24 cellular contexts compared by ENCODE assay signal in the genomic region with DNA sequence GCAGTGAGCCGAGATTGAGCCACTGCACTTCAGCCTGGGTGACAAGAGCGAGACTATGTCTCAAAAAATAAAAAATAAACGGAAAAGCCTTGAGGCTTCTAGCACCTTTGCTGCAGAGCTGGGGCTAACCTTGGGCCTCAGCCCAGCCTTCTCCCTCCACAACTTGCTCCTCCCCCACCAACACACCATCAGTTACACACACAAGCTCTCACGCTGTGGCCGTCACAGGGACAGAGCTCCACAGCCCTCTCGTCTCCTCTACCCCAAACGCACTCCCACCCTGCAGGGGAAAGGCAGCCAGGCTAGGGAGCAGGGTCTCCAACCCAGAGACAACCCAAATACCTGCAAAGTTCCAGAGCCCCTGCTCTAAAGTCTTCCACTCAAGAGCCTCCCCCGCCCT. TPM values are rescaled to one million over a fixed set of nuclear protein-coding genes. Genes with fewer than 3 reads are reported as not detected.
A peak's percentile ranks its signal among the peaks of the same experiment; 100 is the strongest.
DNase-seq lines count a peak whose midpoint lies in the region; ATAC-seq, FAIRE-seq and TF ChIP-seq lines count a peak whose summit lies in the region.
"Had no signal": no experiment of that assay in that cellular context is flagged by ENCODE, and none has a peak within 500 bp of the region (broad histone marks: within the 10 kb centered on the region; RNA-seq: fewer than 3 reads in every experiment).

No MANE protein-coding gene starts in this region.

- no peak overlapping the region for H3K23ac ChIP-seq in H1 (ENCODE audit: insufficient read length)
- no peak overlapping the region for H3K23ac ChIP-seq in neuronal stem cell (ENCODE audit: low read depth, low read length, poor library complexity)

- H3K79me1 ChIP-seq in H1 (ENCODE audit: low read depth, low read length), result no peaks in the 10 kb centered on the region
- H3K79me1 ChIP-seq in neuronal stem cell (ENCODE audit: low read depth, low read length), result peaks cover 4% of the 10 kb centered on the region

- 0 out of 2 replicates have a peak overlapping the region, but pooled peaks have one; percentile 80 for H2BK20ac ChIP-seq in H1 (ENCODE audit: low read length)

- CTCF ChIA-PET in Panc1 (lab: Charles Lee), result no interaction called here
- CTCF ChIA-PET in H1 (lab: Charles Lee; ENCODE audit: partially characterized antibody), result interaction anchor here (0.6 to 20.7 kb wide), 12 partner anchors 6 to 896 kb away, joined by 3 to 221 read pairs (median 10); no protein-coding TSS in a partner anchor

- peak overlapping the region; percentile 33; the same call in 1 of the 2 replicates for H2BK12ac ChIP-seq in H1 (ENCODE audit: low read depth, low read length)
- H2BK12ac ChIP-seq in neuronal stem cell (ENCODE audit: low read length), result no peak overlapping the region

- H2BK5ac ChIP-seq in H1 (ENCODE audit: low read depth, low read length) (peak overlapping the region; percentile 49; the same call in 1 of the 2 replicates), neuronal stem cell (ENCODE audit: low read length) (peak overlapping the region; percentile 27)

- H3K56ac ChIP-seq in H1 (replicated peaks; ENCODE audit: insufficient read length, low read depth, low read length), result no peak overlapping the region

- H3K27me3 ChIP-seq in BLaER1, result no peaks in the 10 kb centered on the region
- no peaks in the 10 kb centered on the region for H3K27me3 ChIP-seq in Panc1 (ENCODE audit: control insufficient read depth, insufficient read depth, low read length)
- H3K27me3 ChIP-seq in H1 (replicated peaks in 1 of 4; ENCODE audit: control insufficient read depth in 3 of 4, extremely low read depth in 1 of 4, insufficient read depth in 3 of 4, low read length in 3 of 4), result peaks cover 0 to 12% (median 4%) of the 10 kb centered on the region in 4 experiments; a peak in 4 of 7 replicates
- peaks cover 0 to 2% (median 0%) of the 10 kb centered on the region in 3 experiments for H3K27me3 ChIP-seq in neuronal stem cell (ENCODE audit: control insufficient read depth in 3 of 3, insufficient read depth in 3 of 3, low read depth in 1 of 3, low read length in 3 of 3)
- H3K27me3 ChIP-seq: brain microvascular endothelial cell had no signal

- TF ChIP-seq CTCF in Panc1 (IDR thresholded peaks at IDR 0.05), result no peak
- no peak for TF ChIP-seq CTCF in H1 (IDR thresholded peaks at IDR 0.05; ENCODE audit: control extremely low read depth in 1 of 3, insufficient read depth in 1 of 3, low read depth in 1 of 3, low read length in 3 of 3)

- peak overlapping the region; percentile 68 for H4K91ac ChIP-seq in H1 (replicated peaks; ENCODE audit: insufficient read length, low read length)
- peak overlapping the region; percentile 68 for H4K91ac ChIP-seq in neuronal stem cell (ENCODE audit: low read depth, low read length, poor library complexity)

- peak overlapping the region; percentile 52 for H3K4me3 ChIP-seq in BLaER1
- no peak overlapping the region for H3K4me3 ChIP-seq in Panc1 (ENCODE audit: low read depth in 2 of 2, low read length in 2 of 2)
- no peak overlapping the region for H3K4me3 ChIP-seq in H1 (ENCODE audit: extremely low read depth in 1 of 4, insufficient read depth in 2 of 4, low read depth in 3 of 4, low read length in 4 of 4)
- no peak overlapping the region for H3K4me3 ChIP-seq in neuronal stem cell (ENCODE audit: low read length in 2 of 2)

- intact Hi-C loops in Panc1 (cut with micrococcal nuclease; ENCODE audit: unreplicated experiment), result no loop called here

- BruUV-seq in Panc1 (replicated peaks; lab: Mats Ljungman, UMichigan), result no TSS peak

- H3K9me3 ChIP-seq in BLaER1, result no peaks in the 10 kb centered on the region
- no peaks in the 10 kb centered on the region for H3K9me3 ChIP-seq in Panc1 (ENCODE audit: control insufficient read depth, insufficient read depth, low read depth, low read length)
- H3K9me3 ChIP-seq in H1 (ENCODE audit: insufficient read depth in 2 of 2, low read depth in 1 of 2, low read length in 1 of 2), result no peaks in the 10 kb centered on the region
- peaks cover 0 to 2% of the 10 kb centered on the region in 2 donors for H3K9me3 ChIP-seq in neuronal stem cell (replicated peaks in 1 of 2; ENCODE audit: control insufficient read depth in 2 of 2, insufficient read depth in 1 of 2, low read depth in 1 of 2, low read length in 2 of 2)

- H2AK5ac ChIP-seq in H1 (ENCODE audit: low read depth, low read length) (peak overlapping the region; percentile 89; the same call in 1 of the 2 replicates), neuronal stem cell (ENCODE audit: low read depth, low read length) (peak overlapping the region; percentile 38)

- FAIRE-seq in H1 (lab: Jason Lieb, UNC), result no peak
- FAIRE-seq: A204.1 had no signal

- POLR2A ChIA-PET in Panc1 (lab: Charles Lee), result interaction anchor here (0.6 kb wide), 1 partner anchor 80 kb away, joined by 11 read pairs; no protein-coding TSS in a partner anchor
- POLR2A ChIA-PET in H1 (lab: Charles Lee; ENCODE audit: partially characterized antibody), result interaction anchor here (0.8 to 32.5 kb wide), 4 partner anchors 9 to 126 kb away, joined by 3 to 672 read pairs (median 10); partner anchors contain the start of genes SRSF1 and VEZF1

- H2BK15ac ChIP-seq in H1 (ENCODE audit: low read length) (peak overlapping the region; percentile 92; the same call in 1 of the 2 replicates), neuronal stem cell (ENCODE audit: low read length) (no peak overlapping the region)

- no peak for TF ChIP-seq EP300 in H1 (IDR thresholded peaks at IDR 0.05; ENCODE audit: borderline replicate concordance in 1 of 2, low read depth in 2 of 2, low read length in 2 of 2)

- H3K4ac ChIP-seq in H1 (replicated peaks; ENCODE audit: insufficient read length, low read depth, low read length) (peak overlapping the region; percentile 16), neuronal stem cell (ENCODE audit: low read length) (peak overlapping the region; percentile 55)

- TF ChIP-seq POLR2A in H1 (IDR thresholded peaks at IDR 0.05; ENCODE audit: control extremely low read depth in 1 of 2, low read depth in 2 of 2, low read length in 2 of 2), result no peak

- no peaks in the 10 kb centered on the region for H3K79me2 ChIP-seq in H1 (ENCODE audit: control insufficient read depth in 1 of 2, insufficient read depth in 2 of 2, low read length in 2 of 2)

- H4K8ac ChIP-seq in H1 (ENCODE audit: extremely low read depth, insufficient read depth, low read length) (no peak overlapping the region), neuronal stem cell (ENCODE audit: low read depth, low read length) (no peak overlapping the region)

- no peak for ATAC-seq in Panc1
- no peak for ATAC-seq in HG02973 (IDR thresholded peaks at IDR 0.05; ENCODE audit: unreplicated experiment)
- ATAC-seq in stimulated activated effector memory CD8-positive, alpha-beta T cell treated with anti-CD3 and anti-CD28 coated beads, Interleukin-12 subunit alpha, Interleukin-12 subunit beta, amount 100 ng/mL, for 72 hours, result no peak
- ATAC-seq: activated CD4-positive, alpha-beta T cell treated with anti-CD3 and anti-CD28 coated beads for 36 hours; Right ventricle myocardium inferior; sciatic nerve; SK-N-SH treated with all-trans-retinoic acid at 6 μM for 48 hours; stimulated activated naive B cell treated with anti-CD40 and anti-IgM and Interleukin-4, amounts not matched to agents 10 μg/mL and 1 μg/mL and 100 μg/mL, for 72 hours; T-helper 17 cell had no signal

- no peaks in the 10 kb centered on the region for H3K9me3 Mint-ChIP-seq in stimulated activated effector memory CD8-positive, alpha-beta T cell treated with anti-CD3 and anti-CD28 coated beads, Interleukin-12 subunit alpha, Interleukin-12 subunit beta, amount 100 ng/mL, for 72 hours
- H3K9me3 Mint-ChIP-seq: stimulated activated naive B cell treated with anti-CD40 and anti-IgM and Interleukin-4, amounts not matched to agents 10 μg/mL and 1 μg/mL and 100 μg/mL, for 72 hours had no signal

- H3K4me2 ChIP-seq in BLaER1 (peak overlapping the region; percentile 96), H1 (ENCODE audit: insufficient read depth in 1 of 2, low read depth in 2 of 2, low read length in 2 of 2) (no peak overlapping the region), neuronal stem cell (ENCODE audit: insufficient read depth, low read length, poor library complexity, severe bottlenecking) (no peak overlapping the region)

- no peak overlapping the region for H2BK120ac ChIP-seq in H1 (replicated peaks; ENCODE audit: low read depth, low read length)
- H2BK120ac ChIP-seq in neuronal stem cell (ENCODE audit: low read depth, low read length), result no peak overlapping the region

- H3K36me3 ChIP-seq in BLaER1 (no peaks in the 10 kb centered on the region), Panc1 (ENCODE audit: control insufficient read depth, insufficient read depth, low read length) (peaks cover 3% of the 10 kb centered on the region; the same call in 1 of the 2 replicates), H1 (ENCODE audit: control insufficient read depth in 2 of 4, insufficient read depth in 4 of 4, low read length in 3 of 4) (no peaks in the 10 kb centered on the region; a peak in 1 of 8 replicates), neuronal stem cell (replicated peaks in 1 of 2; ENCODE audit: control insufficient read depth in 2 of 2, insufficient read depth in 2 of 2, low read length in 2 of 2) (peaks cover 17 to 86% of the 10 kb centered on the region in 2 donors)

- H3K14ac ChIP-seq in H1 (ENCODE audit: insufficient read length) (no peak overlapping the region), neuronal stem cell (ENCODE audit: low read length) (no peak overlapping the region)

- H4K20me1 ChIP-seq in BLaER1, result no peaks in the 10 kb centered on the region
- H4K20me1 ChIP-seq in H1 (replicated peaks in 1 of 2; ENCODE audit: control insufficient read depth in 1 of 2, insufficient read depth in 2 of 2, low read length in 2 of 2), result no peaks in the 10 kb centered on the region

- DNase-seq in Panc1 (ENCODE audit: low read depth, low spot score) (no peak), H1 (ENCODE audit: low read depth in 1 of 2, low spot score in 2 of 2) (no peak), neuronal stem cell (ENCODE audit: low spot score) (no peak), NCI-H2171 treated with DMSO at 0.1 percent for 48 hours (lab: John Stamatoyannopoulos, UW) (no peak), NCI-H748 treated with DMSO at 0.1 percent for 48 hours (lab: John Stamatoyannopoulos, UW) (no peak)
- DNase-seq in stimulated activated effector memory CD8-positive, alpha-beta T cell treated with anti-CD3 and anti-CD28 coated beads, Interleukin-12 subunit alpha, Interleukin-12 subunit beta, amount 100 ng/mL, for 72 hours (ENCODE audit: low spot score in 2 of 2), result no peak
- DNase-seq: activated CD4-positive, alpha-beta T cell treated with anti-CD3 and anti-CD28 coated beads for 36 hours; activated naive CD4-positive, alpha-beta T cell; activated T-cell treated with anti-CD3 and anti-CD28 coated beads, Interleukin-2, amount 50 U/mL, for 48 hours; AML-193; brain microvascular endothelial cell; islet precursor cell; Karpas-422; NCI-H1436; NCI-H774; stimulated activated CD4-positive, alpha-beta T cell treated with anti-CD3 and anti-CD28 coated beads, Interleukin-4, amount 100 ng/mL, for 4 hours; stimulated activated naive B cell treated with anti-CD40 and anti-IgM and Interleukin-4, amounts not matched to agents 10 μg/mL and 1 μg/mL and 100 μg/mL, for 72 hours; T-helper 17 cell had no signal

- H3K23me2 ChIP-seq in H1 (ENCODE audit: low read depth, low read length), result peaks cover 2% of the 10 kb centered on the region; the same call in 1 of the 2 replicates

- H3K36me3 Mint-ChIP-seq in stimulated activated effector memory CD8-positive, alpha-beta T cell treated with anti-CD3 and anti-CD28 coated beads, Interleukin-12 subunit alpha, Interleukin-12 subunit beta, amount 100 ng/mL, for 72 hours, result no peaks in the 10 kb centered on the region
- H3K36me3 Mint-ChIP-seq: stimulated activated naive B cell treated with anti-CD40 and anti-IgM and Interleukin-4, amounts not matched to agents 10 μg/mL and 1 μg/mL and 100 μg/mL, for 72 hours had no signal

- H3K4me1 ChIP-seq in BLaER1 (peaks cover 95% of the 10 kb centered on the region), Panc1 (ENCODE audit: control insufficient read depth, insufficient read depth, low read length) (peaks cover 72% of the 10 kb centered on the region), H1 (replicated peaks in 1 of 4; ENCODE audit: control insufficient read depth in 3 of 4, insufficient read depth in 4 of 4, low read length in 3 of 4) (peaks cover 9 to 45% (median 38%) of the 10 kb centered on the region in 4 experiments), neuronal stem cell (ENCODE audit: control insufficient read depth in 2 of 2, insufficient read depth in 1 of 2, low read depth in 1 of 2, low read length in 2 of 2) (peaks cover 38 to 49% of the 10 kb centered on the region in 2 donors)

- peak overlapping the region; percentile 99 for H3K27ac ChIP-seq in BLaER1
- H3K27ac ChIP-seq in Panc1 (ENCODE audit: low read length), result peak overlapping the region; percentile 18; the same call in 1 of the 2 replicates
- H3K27ac ChIP-seq in H1 (ENCODE audit: low read depth, low read length), result no peak overlapping the region
- H3K27ac ChIP-seq in neuronal stem cell (replicated peaks; ENCODE audit: low read length), result no peak overlapping the region
- H3K27ac ChIP-seq: brain microvascular endothelial cell had no signal

- WGBS in H1 (ENCODE audit: extremely low coverage in 1 of 2, insufficient coverage in 1 of 2, insufficient read length in 1 of 2, insufficient replicate concordance in 2 of 2, low coverage in 1 of 2, low lambda C conversion rate in 2 of 2, missing lambda C conversion rate in 1 of 2), 2 experiments, result 86% methylated on average over 8 of the region's 8 CpGs; no CpG with 5 or more reads in 1 of the 2 experiments
- no CpG with 5 or more reads among the region's 8 CpGs for WGBS in neuronal stem cell (ENCODE audit: extremely low coverage in 2 of 2, insufficient read length in 2 of 2, insufficient replicate concordance in 1 of 2), 2 donors

- H3K18ac ChIP-seq in H1 (ENCODE audit: extremely low read depth, low read length), result no peak overlapping the region
- peak overlapping the region; percentile 11 for H3K18ac ChIP-seq in neuronal stem cell (ENCODE audit: low read length)

- no peak overlapping the region for H3K27ac Mint-ChIP-seq in stimulated activated effector memory CD8-positive, alpha-beta T cell treated with anti-CD3 and anti-CD28 coated beads, Interleukin-12 subunit alpha, Interleukin-12 subunit beta, amount 100 ng/mL, for 72 hours
- H3K27ac Mint-ChIP-seq: activated CD4-positive, alpha-beta T cell treated with anti-CD3 and anti-CD28 coated beads for 36 hours; stimulated activated naive B cell treated with anti-CD40 and anti-IgM and Interleukin-4, amounts not matched to agents 10 μg/mL and 1 μg/mL and 100 μg/mL, for 72 hours; T-helper 17 cell had no signal

- in situ Hi-C loops in Panc1 (cut with HindIII; ENCODE audit: low pct_unique_long_range_greater_than_20kb, low sequenced_read_pairs), result no loop called here

- H2AFZ ChIP-seq in H1 (ENCODE audit: low read length), result no peak overlapping the region
- H2AFZ ChIP-seq in neuronal stem cell (ENCODE audit: low read length), result no peak overlapping the region

- no peak overlapping the region for H3K4me3 Mint-ChIP-seq in stimulated activated effector memory CD8-positive, alpha-beta T cell treated with anti-CD3 and anti-CD28 coated beads, Interleukin-12 subunit alpha, Interleukin-12 subunit beta, amount 100 ng/mL, for 72 hours
- H3K4me3 Mint-ChIP-seq: activated CD4-positive, alpha-beta T cell treated with anti-CD3 and anti-CD28 coated beads for 36 hours; stimulated activated naive B cell treated with anti-CD40 and anti-IgM and Interleukin-4, amounts not matched to agents 10 μg/mL and 1 μg/mL and 100 μg/mL, for 72 hours; T-helper 17 cell had no signal

- no peak for TF ChIP-seq RAD21 in H1 (IDR thresholded peaks at IDR 0.05 in 1 of 2, conservative IDR thresholded peaks at IDR 0.05 in 1 of 2; ENCODE audit: low read depth in 2 of 2, low read length in 2 of 2)

- H3K4me1 Mint-ChIP-seq in stimulated activated effector memory CD8-positive, alpha-beta T cell treated with anti-CD3 and anti-CD28 coated beads, Interleukin-12 subunit alpha, Interleukin-12 subunit beta, amount 100 ng/mL, for 72 hours, result peaks cover 12% of the 10 kb centered on the region

- peak overlapping the region; percentile 86 for H3K9ac ChIP-seq in BLaER1
- H3K9ac ChIP-seq in H1 (replicated peaks in 1 of 4; ENCODE audit: extremely low read depth in 1 of 4, low read depth in 3 of 4, low read length in 3 of 4), result no peak overlapping the region
- peak overlapping the region; percentile 74 for H3K9ac ChIP-seq in neuronal stem cell (ENCODE audit: low read depth, low read length, poor library complexity)

- H4K5ac ChIP-seq in H1 (ENCODE audit: insufficient read length, low read depth, low read length), result no peak overlapping the region

RNA-seq across cellular contexts. Expression of gene MRPS23, which starts 22.0 kb away (rescaled TPM):
- total RNA-seq in Panc1 (2021; ENCODE audit: unreplicated experiment), result 85.4 TPM
- polyA plus RNA-seq in Panc1 (2012; ENCODE audit: insufficient read length), result 76.8 TPM
- total RNA-seq in H1 (2021; fragmentation: NEBNext Ultra II Directional; extraction: Animal tissue kit (Norgen Biotek cat#: 25700)), result 60.4 and 73.4 TPM in 2 replicates
- 32.9 and 38.6 TPM in 2 replicates for polyA plus RNA-seq in H1 (2011; rRNA removed)
- 68.9 TPM for polyA plus RNA-seq in H1 (2011; cell fraction: cytosol; rRNA removed)
- 26.0 TPM for polyA plus RNA-seq in H1 (2011; cell fraction: nucleus; rRNA removed)
- polyA plus RNA-seq in H1 (2012, experiment 1 of 2), result 64.2 to 105 TPM (median 72.5 TPM) in 4 replicates
- polyA plus RNA-seq in H1 (2012, experiment 2 of 2), result 49.1 TPM
- 25.2 TPM for polyA plus RNA-seq in H1 (2013, experiment 1 of 2)
- 26.2 TPM for polyA plus RNA-seq in H1 (2013, experiment 2 of 2)
- 18.4 and 25.9 TPM in 2 replicates for polyA minus RNA-seq in H1 (2011; rRNA and poly(A)+ RNA removed)
- 10.5 TPM for polyA minus RNA-seq in H1 (2011; cell fraction: cytosol; rRNA and poly(A)+ RNA removed)
- 21.0 TPM for polyA minus RNA-seq in H1 (2011; cell fraction: nucleus; rRNA and poly(A)+ RNA removed)
- 21.6 TPM for polyA plus RNA-seq in neuronal stem cell (2013, experiment 1 of 2)
- 19.9 TPM for polyA plus RNA-seq in neuronal stem cell (2013, experiment 2 of 2)

Comparison
In these comparisons a context has a peak if more than half of its experiments do, and no peak if none do; other contexts are left out.
1. H3K27ac ChIP-seq: peak in BLaER1 (single experiment) and Panc1 (single experiment); none in H1 (single experiment) and neuronal stem cell (single experiment).
2. H3K9ac ChIP-seq: peak in BLaER1 (single experiment) and neuronal stem cell (single experiment); none in H1 (0 of 4).